Comparison of ENCODE assay signal across 11 cellular contexts in the genomic region with DNA sequence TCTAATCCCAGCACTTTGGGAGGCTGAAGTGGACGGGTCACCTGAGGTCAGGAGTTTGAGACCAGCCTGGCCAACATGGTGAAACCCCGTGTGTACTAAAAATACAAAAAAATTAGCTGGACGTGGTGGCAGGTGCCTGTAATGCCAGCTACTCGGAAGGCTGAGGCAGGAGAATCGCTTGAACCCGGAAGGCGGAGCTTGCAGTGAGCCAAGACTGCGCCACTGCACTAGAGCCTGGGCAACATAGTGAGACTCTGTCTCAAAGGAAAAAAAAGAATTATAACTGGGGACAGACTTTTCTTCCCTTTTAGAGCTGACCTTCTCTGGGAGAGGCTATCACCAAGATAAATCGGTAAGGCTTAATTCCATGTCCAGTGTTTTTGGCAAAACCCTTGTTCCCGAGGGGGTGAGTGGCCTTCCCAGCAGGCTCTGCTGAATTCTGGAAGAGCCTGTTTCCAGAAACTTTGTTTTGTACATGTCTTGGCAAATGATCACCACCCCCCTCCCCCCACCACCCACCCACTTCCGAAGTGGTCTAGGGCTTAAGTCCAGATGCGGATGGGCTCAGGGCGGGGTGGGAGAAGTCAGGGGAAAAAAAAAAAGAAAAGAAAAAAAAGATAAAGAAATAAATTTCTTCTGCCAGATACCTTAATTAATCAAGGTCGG. TPM values are rescaled to one million over a fixed set of nuclear protein-coding genes. Genes with fewer than 3 reads are reported as not detected.
A peak's percentile ranks its signal among the peaks of the same experiment; 100 is the strongest.
DNase-seq lines count a peak whose midpoint lies in the region; ATAC-seq, FAIRE-seq and TF ChIP-seq lines count a peak whose summit lies in the region.
"Had no signal": no experiment of that assay in that cellular context is flagged by ENCODE, and none has a peak within 500 bp of the region (broad histone marks: within the 10 kb centered on the region; RNA-seq: fewer than 3 reads in every experiment).

No MANE protein-coding gene starts in this region.

- H3K4me3 Mint-ChIP-seq in activated CD8-positive, alpha-beta T cell treated with anti-CD3 and anti-CD28 coated beads for 36 hours: no peak overlapping the region
- no peak overlapping the region for H3K4me3 Mint-ChIP-seq in activated CD8-positive, alpha-beta T cell treated with anti-CD3 and anti-CD28 coated beads, Interleukin-2, amount 10 ng/mL, durations not matched to agents 7 days and 5 days

- H3K9me3 Mint-ChIP-seq in activated CD8-positive, alpha-beta T cell treated with anti-CD3 and anti-CD28 coated beads for 36 hours: no peaks in the 10 kb centered on the region
- no peaks in the 10 kb centered on the region for H3K9me3 Mint-ChIP-seq in activated CD8-positive, alpha-beta T cell treated with anti-CD3 and anti-CD28 coated beads, Interleukin-2, amount 10 ng/mL, durations not matched to agents 7 days and 5 days (ENCODE audit: insufficient read depth)

- H3K27ac Mint-ChIP-seq in activated CD8-positive, alpha-beta T cell treated with anti-CD3 and anti-CD28 coated beads for 36 hours: peak overlapping the region; percentile 83
- H3K27ac Mint-ChIP-seq in activated CD8-positive, alpha-beta T cell treated with anti-CD3 and anti-CD28 coated beads, Interleukin-2, amount 10 ng/mL, durations not matched to agents 7 days and 5 days: no peak overlapping the region

- peak overlapping the region; percentile 99 for H3K4me2 ChIP-seq in HepG2 (ENCODE audit: low read depth, low read length)

- peaks cover 11% of the 10 kb centered on the region for H3K4me1 Mint-ChIP-seq in activated CD8-positive, alpha-beta T cell treated with anti-CD3 and anti-CD28 coated beads for 36 hours (ENCODE audit: low read depth)
- H3K4me1 Mint-ChIP-seq in activated CD8-positive, alpha-beta T cell treated with anti-CD3 and anti-CD28 coated beads, Interleukin-2, amount 10 ng/mL, durations not matched to agents 7 days and 5 days (ENCODE audit: low read depth): peaks cover 20% of the 10 kb centered on the region

- H3K4me1 ChIP-seq in HepG2 (ENCODE audit: insufficient read depth, low read length) (peaks cover 54% of the 10 kb centered on the region), thoracic aorta (ENCODE audit: control insufficient read depth in 1 of 2, low read depth in 2 of 2) (peaks cover 10 to 17% of the 10 kb centered on the region in 2 donors), foreskin keratinocyte (no peaks in the 10 kb centered on the region)

- no peak for TF ChIP-seq POLR2A in HepG2 (IDR thresholded peaks at IDR 0.05; ENCODE audit: insufficient read depth in 1 of 2, low read depth in 2 of 2, low read length in 2 of 2)

- no peak for FAIRE-seq in HepG2 (lab: Jason Lieb, UNC)

- 86% methylated on average over 14 of the region's 14 CpGs for WGBS in HepG2 (ENCODE audit: low lambda C conversion rate)

- H3K27ac ChIP-seq in VCaP: peak overlapping the region; percentile 85
- no peak overlapping the region for H3K27ac ChIP-seq in HepG2 (ENCODE audit: extremely low read length, insufficient read depth, low read length)
- H3K27ac ChIP-seq in thoracic aorta: peak overlapping the region; percentile 92 to 93
- H3K27ac ChIP-seq in foreskin keratinocyte: no peak overlapping the region

- no peak for TF ChIP-seq CTCF in activated CD8-positive, alpha-beta T cell treated with anti-CD3 and anti-CD28 coated beads for 36 hours (IDR thresholded peaks at IDR 0.05)
- TF ChIP-seq CTCF in VCaP (conservative IDR thresholded peaks at IDR 0.05) (no peak), HepG2 (CRISPR knock-in tag; IDR thresholded peaks at IDR 0.05) (no peak), thoracic aorta (IDR thresholded peaks at IDR 0.05) (no peak), foreskin keratinocyte (conservative IDR thresholded peaks at IDR 0.05) (no peak)

- H3K36me3 ChIP-seq in HepG2 (replicated peaks in 1 of 2; ENCODE audit: control insufficient read depth in 1 of 2, insufficient read depth in 2 of 2, low read length in 2 of 2) (no peaks in the 10 kb centered on the region), thoracic aorta (no peaks in the 10 kb centered on the region)

- TF ChIP-seq RAD21 in HepG2 (CRISPR knock-in tag; IDR thresholded peaks at IDR 0.05): no peak

- no peaks in the 10 kb centered on the region for H4K20me1 ChIP-seq in HepG2 (ENCODE audit: insufficient read depth, low read length)

- H3K36me3 Mint-ChIP-seq in activated CD8-positive, alpha-beta T cell treated with anti-CD3 and anti-CD28 coated beads for 36 hours (ENCODE audit: low read depth): no peaks in the 10 kb centered on the region
- no peaks in the 10 kb centered on the region for H3K36me3 Mint-ChIP-seq in activated CD8-positive, alpha-beta T cell treated with anti-CD3 and anti-CD28 coated beads, Interleukin-2, amount 10 ng/mL, durations not matched to agents 7 days and 5 days (ENCODE audit: low read depth)

- H2AFZ ChIP-seq in HepG2 (ENCODE audit: low read length): no peak overlapping the region

- in situ Hi-C loops in HepG2 (cut with HindIII; ENCODE audit: extremely low pct_ligation_motif_present, low pct_unique_long_range_greater_than_20kb): loop anchor here (5.0 kb wide), 1 partner anchor 49 kb away; no protein-coding TSS in a partner anchor

- H3K79me2 ChIP-seq in HepG2 (ENCODE audit: insufficient read depth, low read length): no peaks in the 10 kb centered on the region

- H3K4me3 ChIP-seq in HepG2 (replicated peaks in 1 of 3; ENCODE audit: insufficient read depth in 1 of 3, low read depth in 2 of 3, low read length in 3 of 3): peak overlapping the region in 1 of 3 experiments; percentile 80; a peak in 3 of 6 replicates
- H3K4me3 ChIP-seq in thoracic aorta: peak overlapping the region; percentile 68
- H3K4me3 ChIP-seq: mucosa of descending colon had no signal

- no peaks in the 10 kb centered on the region for H3K27me3 Mint-ChIP-seq in activated CD8-positive, alpha-beta T cell treated with anti-CD3 and anti-CD28 coated beads for 36 hours
- no peaks in the 10 kb centered on the region for H3K27me3 Mint-ChIP-seq in activated CD8-positive, alpha-beta T cell treated with anti-CD3 and anti-CD28 coated beads, Interleukin-2, amount 10 ng/mL, durations not matched to agents 7 days and 5 days (ENCODE audit: low read depth)

- intact Hi-C loops in activated CD8-positive, alpha-beta T cell treated with anti-CD3 and anti-CD28 coated beads for 36 hours (cut with micrococcal nuclease): loop anchor here (5.0 kb wide), 2 partner anchors 124 to 209 kb away; partner anchors contain the start of gene EVL
- intact Hi-C loops in HepG2 (cut with micrococcal nuclease; ENCODE audit: unreplicated experiment): loop anchor here (1.0 kb wide), 1 partner anchor 51 kb away; no protein-coding TSS in a partner anchor

- POLR2A ChIA-PET in activated CD8-positive, alpha-beta T cell treated with anti-CD3 and anti-CD28 coated beads for 36 hours (lab: Charles Lee): interaction anchor here (2.4 kb wide), 1 partner anchor 21 kb away, joined by 6 read pairs; no protein-coding TSS in a partner anchor
- POLR2A ChIA-PET in activated CD8-positive, alpha-beta T cell treated with anti-CD3 and anti-CD28 coated beads, Interleukin-2, amount 10 ng/mL, durations not matched to agents 7 days and 5 days (lab: Charles Lee): interaction anchor here (1.4 to 4.3 kb wide), 2 partner anchors 23 to 31 kb away, joined by 4 to 31 read pairs; no protein-coding TSS in a partner anchor
- POLR2A ChIA-PET in HepG2 (lab: Yijun Ruan, JAX): interaction anchor here (1.7 to 3.8 kb wide), 6 partner anchors 13 to 46 kb away, joined by 7 to 40 read pairs (median 22); no protein-coding TSS in a partner anchor

- no TSS peak for BruUV-seq in HepG2 (replicated peaks; lab: Mats Ljungman, UMichigan)

- H3K9ac ChIP-seq in HepG2 (ENCODE audit: insufficient read depth, low read depth, low read length): peak overlapping the region; percentile 91

- TF ChIP-seq EP300 in HepG2 (IDR thresholded peaks at IDR 0.05; ENCODE audit: low read depth in 2 of 2, low read length in 2 of 2) (no peak), HepG2 (CRISPR knock-in tag; IDR thresholded peaks at IDR 0.05; ENCODE audit: borderline replicate concordance) (no peak)

- H3K9me3 ChIP-seq in HepG2 (ENCODE audit: low read length) (0 out of 2 replicates have a peak, but pooled peaks cover 4% of the 10 kb centered on the region), thoracic aorta (no peaks in the 10 kb centered on the region)
- H3K9me3 ChIP-seq: mucosa of descending colon had no signal

- no peak for ATAC-seq in activated CD8-positive, alpha-beta T cell treated with anti-CD3 and anti-CD28 coated beads for 36 hours
- ATAC-seq in activated CD8-positive, alpha-beta T cell treated with anti-CD3 and anti-CD28 coated beads, Interleukin-2, amount 10 ng/mL, durations not matched to agents 7 days and 5 days: no peak
- ATAC-seq in HepG2: no peak
- ATAC-seq in thoracic aorta (ENCODE audit: insufficient number of reproducible peaks, low FRiP score, low read depth): no peak
- no peak for ATAC-seq in foreskin keratinocyte

- CTCF ChIA-PET in activated CD8-positive, alpha-beta T cell treated with anti-CD3 and anti-CD28 coated beads for 36 hours (lab: Charles Lee): interaction anchor here (0.9 to 4.6 kb wide), 28 partner anchors 9 to 209 kb away, joined by 3 to 42 read pairs (median 8); partner anchors contain the start of gene EVL
- CTCF ChIA-PET in activated CD8-positive, alpha-beta T cell treated with anti-CD3 and anti-CD28 coated beads, Interleukin-2, amount 10 ng/mL, durations not matched to agents 7 days and 5 days (lab: Charles Lee): interaction anchor here (1.0 to 4.3 kb wide), 30 partner anchors 9 to 462 kb away, joined by 3 to 64 read pairs (median 12); no protein-coding TSS in a partner anchor
- CTCF ChIA-PET in HepG2 (lab: Yijun Ruan, JAX; ENCODE audit: low intra/inter-chr PET ratio, low total read pairs): interaction anchor here (2.5 kb wide), 1 partner anchor 55 kb away, joined by 12 read pairs; no protein-coding TSS in a partner anchor

- DNase-seq in activated CD8-positive, alpha-beta T cell treated with anti-CD3 and anti-CD28 coated beads for 36 hours: no peak
- no peak for DNase-seq in activated CD8-positive, alpha-beta T cell treated with anti-CD3 and anti-CD28 coated beads, Interleukin-2, amount 10 ng/mL, durations not matched to agents 7 days and 5 days
- DNase-seq in HepG2 (ENCODE audit: low spot score) (no peak), thoracic aorta (ENCODE audit: low spot score) (no peak), foreskin keratinocyte (no peak), A172 (ENCODE audit: low spot score) (no peak)
- no peak for DNase-seq in stimulated activated CD8-positive, alpha-beta memory T cell treated with anti-CD3 and anti-CD28 coated beads, Interleukin-4, amount 100 ng/mL, for 48 hours
- DNase-seq: trophoblast cell had no signal

- H3K27me3 ChIP-seq in HepG2 (ENCODE audit: control insufficient read depth in 1 of 2, insufficient read depth in 2 of 2, low read length in 2 of 2): no peaks in the 10 kb centered on the region
- no peaks in the 10 kb centered on the region for H3K27me3 ChIP-seq in thoracic aorta (replicated peaks; ENCODE audit: insufficient read depth)
- H3K27me3 ChIP-seq in foreskin keratinocyte: no peaks in the 10 kb centered on the region

RNA-seq across cellular contexts. Expression of gene DEGS2, which starts 32.3 kb away (rescaled TPM):
- 1 to 10 TPM; 2.6 to 3.1 TPM for total RNA-seq in activated CD8-positive, alpha-beta T cell treated with anti-CD3 and anti-CD28 coated beads for 36 hours
- total RNA-seq in activated CD8-positive, alpha-beta T cell treated with anti-CD3 and anti-CD28 coated beads, Interleukin-2, amount 10 ng/mL, durations not matched to agents 7 days and 5 days: under 1 TPM; 0.05 to 0.39 TPM
- total RNA-seq in HepG2 (2016; rRNA removed; fragmentation: Illumina TruSeq; extraction: Trizol) (0.09 TPM in 1 of 2 replicates, not detected in the other), thoracic aorta (under 1 TPM in 1 of 2 donors, not detected in 1; 0.28 TPM), foreskin keratinocyte (0.07 TPM in 1 of 2 replicates, not detected in the other)
- total RNA-seq in HepG2 (2016; cell fraction: cytosol; rRNA removed; fragmentation: Illumina TruSeq; extraction: Trizol; ENCODE audit: low read depth): 0.18 and 0.30 TPM in 2 replicates
- total RNA-seq in HepG2 (2016; cell fraction: insoluble cytoplasmic fraction; rRNA removed; fragmentation: Illumina TruSeq; extraction: Trizol): 0.04 TPM in 2 replicates
- total RNA-seq in HepG2 (2016; cell fraction: membrane; rRNA removed; fragmentation: Illumina TruSeq; extraction: Trizol): 0.07 and 0.19 TPM in 2 replicates
- 0.12 and 0.28 TPM in 2 replicates for total RNA-seq in HepG2 (2016; cell fraction: nucleus; rRNA removed; fragmentation: Illumina TruSeq; extraction: Trizol)
- polyA plus RNA-seq in HepG2 (2011; rRNA removed) (0.09 and 0.14 TPM in 2 replicates), foreskin keratinocyte (0.04 and 0.14 TPM in 2 replicates)
- 0.15 and 0.30 TPM in 2 replicates for polyA plus RNA-seq in HepG2 (2011; cell fraction: cytosol; rRNA removed)
- polyA plus RNA-seq in HepG2 (2011; cell fraction: nucleus; rRNA removed): 1.6 and 2.0 TPM in 2 replicates
- polyA plus RNA-seq in HepG2 (2012): 0.25 and 0.91 TPM in 2 replicates
- not detected in 2 replicates for polyA plus RNA-seq in HepG2 (2016; cell fraction: cytosol; fragmentation: Illumina TruSeq; extraction: Trizol; ENCODE audit: low read depth)
- polyA plus RNA-seq in HepG2 (2016; cell fraction: insoluble cytoplasmic fraction; fragmentation: Illumina TruSeq; extraction: Trizol; ENCODE audit: low read depth): 0.07 TPM in 1 of 2 replicates, not detected in the other
- not detected in 2 replicates for polyA plus RNA-seq in HepG2 (2016; cell fraction: membrane; fragmentation: Illumina TruSeq; extraction: Trizol; ENCODE audit: low read depth)
- 0.22 TPM in 1 of 2 replicates, not detected in the other for polyA plus RNA-seq in HepG2 (2016; cell fraction: nucleus; fragmentation: Illumina TruSeq; extraction: Trizol; ENCODE audit: insufficient read depth, low read depth)
- 0.30 and 1.6 TPM in 2 replicates for polyA minus RNA-seq in HepG2 (2011; rRNA and poly(A)+ RNA removed; ENCODE audit: low replicate concordance)
- polyA minus RNA-seq in HepG2 (2011; cell fraction: cytosol; rRNA and poly(A)+ RNA removed): 0.26 and 0.30 TPM in 2 replicates
- polyA minus RNA-seq in HepG2 (2011; cell fraction: nucleus; rRNA and poly(A)+ RNA removed): 0.37 and 0.90 TPM in 2 replicates
- total RNA-seq in A172 (2014; rRNA removed; shearing (Covaris generic)): not detected in 2 replicates
- polyA plus RNA-seq: AG04450 had no signal

RNA-seq across cellular contexts. Expression of gene YY1, which starts 47.2 kb away (rescaled TPM):
- total RNA-seq in activated CD8-positive, alpha-beta T cell treated with anti-CD3 and anti-CD28 coated beads for 36 hours: 100 to 1,000 TPM; 105 TPM
- total RNA-seq in activated CD8-positive, alpha-beta T cell treated with anti-CD3 and anti-CD28 coated beads, Interleukin-2, amount 10 ng/mL, durations not matched to agents 7 days and 5 days: 100 to 1,000 TPM; 107 TPM
- total RNA-seq in HepG2 (2016; rRNA removed; fragmentation: Illumina TruSeq; extraction: Trizol) (62.8 and 68.1 TPM in 2 replicates), thoracic aorta (10 to 100 TPM; 42.8 to 52.3 TPM), foreskin keratinocyte (51.8 and 52.9 TPM in 2 replicates)
- 18.9 and 19.0 TPM in 2 replicates for total RNA-seq in HepG2 (2016; cell fraction: cytosol; rRNA removed; fragmentation: Illumina TruSeq; extraction: Trizol; ENCODE audit: low read depth)
- total RNA-seq in HepG2 (2016; cell fraction: insoluble cytoplasmic fraction; rRNA removed; fragmentation: Illumina TruSeq; extraction: Trizol): 58.6 and 68.6 TPM in 2 replicates
- total RNA-seq in HepG2 (2016; cell fraction: membrane; rRNA removed; fragmentation: Illumina TruSeq; extraction: Trizol): 65.4 and 80.0 TPM in 2 replicates
- total RNA-seq in HepG2 (2016; cell fraction: nucleus; rRNA removed; fragmentation: Illumina TruSeq; extraction: Trizol): 38.0 and 40.7 TPM in 2 replicates
- polyA plus RNA-seq in HepG2 (2011; rRNA removed) (23.9 and 29.4 TPM in 2 replicates), foreskin keratinocyte (38.3 and 49.4 TPM in 2 replicates)
- polyA plus RNA-seq in HepG2 (2011; cell fraction: cytosol; rRNA removed): 13.8 and 18.5 TPM in 2 replicates
- 23.8 and 24.4 TPM in 2 replicates for polyA plus RNA-seq in HepG2 (2011; cell fraction: nucleus; rRNA removed)
- polyA plus RNA-seq in HepG2 (2012): 43.4 and 54.0 TPM in 2 replicates
- polyA plus RNA-seq in HepG2 (2016; cell fraction: cytosol; fragmentation: Illumina TruSeq; extraction: Trizol; ENCODE audit: low read depth): 29.1 and 32.3 TPM in 2 replicates
- polyA plus RNA-seq in HepG2 (2016; cell fraction: insoluble cytoplasmic fraction; fragmentation: Illumina TruSeq; extraction: Trizol; ENCODE audit: low read depth): 93.6 and 111 TPM in 2 replicates
- polyA plus RNA-seq in HepG2 (2016; cell fraction: membrane; fragmentation: Illumina TruSeq; extraction: Trizol; ENCODE audit: low read depth): 65.2 and 73.0 TPM in 2 replicates
- 82.8 and 91.4 TPM in 2 replicates for polyA plus RNA-seq in HepG2 (2016; cell fraction: nucleus; fragmentation: Illumina TruSeq; extraction: Trizol; ENCODE audit: insufficient read depth, low read depth)
- polyA minus RNA-seq in HepG2 (2011; rRNA and poly(A)+ RNA removed; ENCODE audit: low replicate concordance): 24.4 and 42.6 TPM in 2 replicates
- 17.8 and 23.1 TPM in 2 replicates for polyA minus RNA-seq in HepG2 (2011; cell fraction: cytosol; rRNA and poly(A)+ RNA removed)
- 36.4 and 41.8 TPM in 2 replicates for polyA minus RNA-seq in HepG2 (2011; cell fraction: nucleus; rRNA and poly(A)+ RNA removed)
- 31.0 and 31.3 TPM in 2 replicates for total RNA-seq in A172 (2014; rRNA removed; shearing (Covaris generic))

Comparison
In these comparisons a context has a peak if more than half of its experiments do, and no peak if none do; other contexts are left out.
1. H3K27ac ChIP-seq: peak in VCaP (single experiment) and thoracic aorta (2 of 2); none in HepG2 (single experiment) and foreskin keratinocyte (single experiment).